1 cellular context compared by ENCODE assay signal in genomic region chr5:119410448-119411170, GRCh38.
TF ChIP-seq lines count a peak whose summit lies in the region.

No MANE protein-coding gene starts in this region.

TF ChIP-seq in K562, 482 proteins besides CTCF, POLR2A, EP300 and RAD21:
- TF ChIP-seq ELF1 (tag; IDR thresholded peaks at IDR 0.05) (no peak), SMAD2 (IDR thresholded peaks at IDR 0.05; ENCODE audit: low read depth, low read length) (no peak), ZNF584 (CRISPR knock-in tag; IDR thresholded peaks at IDR 0.05; ENCODE audit: low read depth) (no peak), ZEB2 (IDR thresholded peaks at IDR 0.05) (no peak), KLF1 (tag; IDR thresholded peaks at IDR 0.05) (no peak), MECOM (CRISPR knock-in tag; IDR thresholded peaks at IDR 0.05) (no peak), KDM5B (IDR thresholded peaks at IDR 0.05; ENCODE audit: insufficient replicate concordance, low read depth, low read length) (no peak), CHAMP1 (IDR thresholded peaks at IDR 0.05) (no peak), TAF7 (tag; IDR thresholded peaks at IDR 0.05) (no peak), RFX5 (IDR thresholded peaks at IDR 0.05; ENCODE audit: low read depth, low read length) (no peak), KLF6 (CRISPR knock-in tag; IDR thresholded peaks at IDR 0.05; ENCODE audit: borderline replicate concordance) (no peak), BRF1 (IDR thresholded peaks at IDR 0.05; ENCODE audit: borderline replicate concordance, extremely low read depth, insufficient read length) (no peak), MAFF (IDR thresholded peaks at IDR 0.05; ENCODE audit: low read length) (no peak)
- TF ChIP-seq, protein P1, sequence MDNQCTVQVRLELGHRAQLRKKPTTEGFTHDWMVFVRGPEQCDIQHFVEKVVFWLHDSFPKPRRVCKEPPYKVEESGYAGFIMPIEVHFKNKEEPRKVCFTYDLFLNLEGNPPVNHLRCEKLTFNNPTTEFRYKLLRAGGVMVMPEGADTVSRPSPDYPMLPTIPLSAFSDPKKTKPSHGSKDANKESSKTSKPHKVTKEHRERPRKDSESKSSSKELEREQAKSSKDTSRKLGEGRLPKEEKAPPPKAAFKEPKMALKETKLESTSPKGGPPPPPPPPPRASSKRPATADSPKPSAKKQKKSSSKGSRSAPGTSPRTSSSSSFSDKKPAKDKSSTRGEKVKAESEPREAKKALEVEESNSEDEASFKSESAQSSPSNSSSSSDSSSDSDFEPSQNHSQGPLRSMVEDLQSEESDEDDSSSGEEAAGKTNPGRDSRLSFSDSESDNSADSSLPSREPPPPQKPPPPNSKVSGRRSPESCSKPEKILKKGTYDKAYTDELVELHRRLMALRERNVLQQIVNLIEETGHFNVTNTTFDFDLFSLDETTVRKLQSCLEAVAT (IDR thresholded peaks at IDR 0.05), result no peak
- TF ChIP-seq, protein P2, sequence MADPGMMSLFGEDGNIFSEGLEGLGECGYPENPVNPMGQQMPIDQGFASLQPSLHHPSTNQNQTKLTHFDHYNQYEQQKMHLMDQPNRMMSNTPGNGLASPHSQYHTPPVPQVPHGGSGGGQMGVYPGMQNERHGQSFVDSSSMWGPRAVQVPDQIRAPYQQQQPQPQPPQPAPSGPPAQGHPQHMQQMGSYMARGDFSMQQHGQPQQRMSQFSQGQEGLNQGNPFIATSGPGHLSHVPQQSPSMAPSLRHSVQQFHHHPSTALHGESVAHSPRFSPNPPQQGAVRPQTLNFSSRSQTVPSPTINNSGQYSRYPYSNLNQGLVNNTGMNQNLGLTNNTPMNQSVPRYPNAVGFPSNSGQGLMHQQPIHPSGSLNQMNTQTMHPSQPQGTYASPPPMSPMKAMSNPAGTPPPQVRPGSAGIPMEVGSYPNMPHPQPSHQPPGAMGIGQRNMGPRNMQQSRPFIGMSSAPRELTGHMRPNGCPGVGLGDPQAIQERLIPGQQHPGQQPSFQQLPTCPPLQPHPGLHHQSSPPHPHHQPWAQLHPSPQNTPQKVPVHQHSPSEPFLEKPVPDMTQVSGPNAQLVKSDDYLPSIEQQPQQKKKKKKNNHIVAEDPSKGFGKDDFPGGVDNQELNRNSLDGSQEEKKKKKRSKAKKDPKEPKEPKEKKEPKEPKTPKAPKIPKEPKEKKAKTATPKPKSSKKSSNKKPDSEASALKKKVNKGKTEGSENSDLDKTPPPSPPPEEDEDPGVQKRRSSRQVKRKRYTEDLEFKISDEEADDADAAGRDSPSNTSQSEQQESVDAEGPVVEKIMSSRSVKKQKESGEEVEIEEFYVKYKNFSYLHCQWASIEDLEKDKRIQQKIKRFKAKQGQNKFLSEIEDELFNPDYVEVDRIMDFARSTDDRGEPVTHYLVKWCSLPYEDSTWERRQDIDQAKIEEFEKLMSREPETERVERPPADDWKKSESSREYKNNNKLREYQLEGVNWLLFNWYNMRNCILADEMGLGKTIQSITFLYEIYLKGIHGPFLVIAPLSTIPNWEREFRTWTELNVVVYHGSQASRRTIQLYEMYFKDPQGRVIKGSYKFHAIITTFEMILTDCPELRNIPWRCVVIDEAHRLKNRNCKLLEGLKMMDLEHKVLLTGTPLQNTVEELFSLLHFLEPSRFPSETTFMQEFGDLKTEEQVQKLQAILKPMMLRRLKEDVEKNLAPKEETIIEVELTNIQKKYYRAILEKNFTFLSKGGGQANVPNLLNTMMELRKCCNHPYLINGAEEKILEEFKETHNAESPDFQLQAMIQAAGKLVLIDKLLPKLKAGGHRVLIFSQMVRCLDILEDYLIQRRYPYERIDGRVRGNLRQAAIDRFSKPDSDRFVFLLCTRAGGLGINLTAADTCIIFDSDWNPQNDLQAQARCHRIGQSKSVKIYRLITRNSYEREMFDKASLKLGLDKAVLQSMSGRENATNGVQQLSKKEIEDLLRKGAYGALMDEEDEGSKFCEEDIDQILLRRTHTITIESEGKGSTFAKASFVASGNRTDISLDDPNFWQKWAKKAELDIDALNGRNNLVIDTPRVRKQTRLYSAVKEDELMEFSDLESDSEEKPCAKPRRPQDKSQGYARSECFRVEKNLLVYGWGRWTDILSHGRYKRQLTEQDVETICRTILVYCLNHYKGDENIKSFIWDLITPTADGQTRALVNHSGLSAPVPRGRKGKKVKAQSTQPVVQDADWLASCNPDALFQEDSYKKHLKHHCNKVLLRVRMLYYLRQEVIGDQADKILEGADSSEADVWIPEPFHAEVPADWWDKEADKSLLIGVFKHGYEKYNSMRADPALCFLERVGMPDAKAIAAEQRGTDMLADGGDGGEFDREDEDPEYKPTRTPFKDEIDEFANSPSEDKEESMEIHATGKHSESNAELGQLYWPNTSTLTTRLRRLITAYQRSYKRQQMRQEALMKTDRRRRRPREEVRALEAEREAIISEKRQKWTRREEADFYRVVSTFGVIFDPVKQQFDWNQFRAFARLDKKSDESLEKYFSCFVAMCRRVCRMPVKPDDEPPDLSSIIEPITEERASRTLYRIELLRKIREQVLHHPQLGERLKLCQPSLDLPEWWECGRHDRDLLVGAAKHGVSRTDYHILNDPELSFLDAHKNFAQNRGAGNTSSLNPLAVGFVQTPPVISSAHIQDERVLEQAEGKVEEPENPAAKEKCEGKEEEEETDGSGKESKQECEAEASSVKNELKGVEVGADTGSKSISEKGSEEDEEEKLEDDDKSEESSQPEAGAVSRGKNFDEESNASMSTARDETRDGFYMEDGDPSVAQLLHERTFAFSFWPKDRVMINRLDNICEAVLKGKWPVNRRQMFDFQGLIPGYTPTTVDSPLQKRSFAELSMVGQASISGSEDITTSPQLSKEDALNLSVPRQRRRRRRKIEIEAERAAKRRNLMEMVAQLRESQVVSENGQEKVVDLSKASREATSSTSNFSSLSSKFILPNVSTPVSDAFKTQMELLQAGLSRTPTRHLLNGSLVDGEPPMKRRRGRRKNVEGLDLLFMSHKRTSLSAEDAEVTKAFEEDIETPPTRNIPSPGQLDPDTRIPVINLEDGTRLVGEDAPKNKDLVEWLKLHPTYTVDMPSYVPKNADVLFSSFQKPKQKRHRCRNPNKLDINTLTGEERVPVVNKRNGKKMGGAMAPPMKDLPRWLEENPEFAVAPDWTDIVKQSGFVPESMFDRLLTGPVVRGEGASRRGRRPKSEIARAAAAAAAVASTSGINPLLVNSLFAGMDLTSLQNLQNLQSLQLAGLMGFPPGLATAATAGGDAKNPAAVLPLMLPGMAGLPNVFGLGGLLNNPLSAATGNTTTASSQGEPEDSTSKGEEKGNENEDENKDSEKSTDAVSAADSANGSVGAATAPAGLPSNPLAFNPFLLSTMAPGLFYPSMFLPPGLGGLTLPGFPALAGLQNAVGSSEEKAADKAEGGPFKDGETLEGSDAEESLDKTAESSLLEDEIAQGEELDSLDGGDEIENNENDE (IDR thresholded peaks at IDR 0.05; ENCODE audit: low read depth, low read length), result no peak
TF ChIP-seq in K562: peak in this region for 0.
